Comparison of ENCODE assay signal across 17 cellular contexts in genomic region chr5:17261075-17261474, GRCh38. TPM values are rescaled to one million over a fixed set of nuclear protein-coding genes. Genes with fewer than 3 reads are reported as not detected.
"Had no signal": no experiment of that assay in that cellular context is flagged by ENCODE, and none has a peak within 500 bp of the region (broad histone marks: within the 10 kb centered on the region; RNA-seq: fewer than 3 reads in every experiment).

No MANE protein-coding gene starts in this region.

- H3K4me3 Mint-ChIP-seq: activated naive CD4-positive, alpha-beta T cell treated with anti-CD3 and anti-CD28 coated beads for 36 hours; activated naive CD8-positive, alpha-beta T cell treated with anti-CD3 and anti-CD28 coated beads, Interleukin-2, amount 50 U/mL, for 24 hours; endodermal cell; naive thymus-derived CD4-positive, alpha-beta T cell; stimulated activated naive B cell treated with anti-CD40 and anti-IgM and Interleukin-4, amounts not matched to agents 10 μg/mL and 1 μg/mL and 100 μg/mL, for 72 hours had no signal

- H2AFZ ChIP-seq: hepatocyte had no signal

- H3K27me3 Mint-ChIP-seq: activated naive CD8-positive, alpha-beta T cell treated with anti-CD3 and anti-CD28 coated beads, Interleukin-2, amount 50 U/mL, for 24 hours; stimulated activated naive B cell treated with anti-CD40 and anti-IgM and Interleukin-4, amounts not matched to agents 10 μg/mL and 1 μg/mL and 100 μg/mL, for 72 hours had no signal

- H3K27ac ChIP-seq: ascending aorta, hepatocyte, thyroid gland had no signal

- H3K27ac Mint-ChIP-seq: activated naive CD4-positive, alpha-beta T cell treated with anti-CD3 and anti-CD28 coated beads for 36 hours; activated naive CD8-positive, alpha-beta T cell treated with anti-CD3 and anti-CD28 coated beads, Interleukin-2, amount 50 U/mL, for 24 hours; activated T-helper 2 cell treated with anti-CD3 and anti-CD28 coated beads, Interferon-gamma antibody, Interleukin-2, Interleukin-4, amounts not matched to agents 10 μg/mL and 5 μg/mL and 100 μg/mL, durations not matched to agents 14 hours and 24 hours and 36 hours; endodermal cell; naive thymus-derived CD4-positive, alpha-beta T cell had no signal

- H3K9me3 ChIP-seq: ascending aorta, mucosa of descending colon, thyroid gland had no signal

- H3K36me3 Mint-ChIP-seq: naive thymus-derived CD4-positive, alpha-beta T cell had no signal

- DNase-seq: activated CD4-positive, alpha-beta T cell treated with anti-CD3 and anti-CD28 coated beads, Interleukin-2, amount 50 U/mL, for 1 hour; activated naive CD4-positive, alpha-beta T cell treated with anti-CD3 and anti-CD28 coated beads for 36 hours; activated naive CD8-positive, alpha-beta T cell treated with anti-CD3 and anti-CD28 coated beads, Interleukin-2, amount 50 U/mL, for 24 hours; endodermal cell; islet precursor cell; mucosa of descending colon; naive thymus-derived CD4-positive, alpha-beta T cell; retina; stimulated activated CD4-positive, alpha-beta T cell treated with anti-CD3 and anti-CD28 coated beads, Interleukin-2, amount 100 ng/mL, for 48 hours; stimulated activated naive B cell treated with anti-CD40 and anti-IgM and Interleukin-4, amounts not matched to agents 10 μg/mL and 1 μg/mL and 100 μg/mL, for 72 hours; thyroid gland had no signal

- H3K36me3 ChIP-seq: ascending aorta, thyroid gland had no signal

- H3K4me3 ChIP-seq: ascending aorta, hepatocyte, mucosa of descending colon, thyroid gland had no signal

- ATAC-seq: activated CD4-positive, CD25-positive, alpha-beta regulatory T cell treated with anti-CD3 and anti-CD28 coated beads, Interleukin-2, amount 50 U/mL, for 24 hours; activated naive CD8-positive, alpha-beta T cell treated with anti-CD3 and anti-CD28 coated beads, Interleukin-2, amount 50 U/mL, for 24 hours; left lobe of liver; naive thymus-derived CD4-positive, alpha-beta T cell; stimulated activated naive B cell treated with anti-CD40 and anti-IgM and Interleukin-4, amounts not matched to agents 10 μg/mL and 1 μg/mL and 100 μg/mL, for 72 hours had no signal

- H3K4me2 ChIP-seq: hepatocyte had no signal

- H3K27me3 ChIP-seq: ascending aorta, hepatocyte, thyroid gland had no signal

RNA-seq across cellular contexts. Expression of gene BASP1, which starts 43.6 kb away (rescaled TPM):
- total RNA-seq: T-helper 2 cell treated with Interferon-gamma antibody and Interleukin-4, amounts not matched to agents 100 ng/mL and 5 ng/mL, for 36 hours had no signal
